In the genomic region with DNA sequence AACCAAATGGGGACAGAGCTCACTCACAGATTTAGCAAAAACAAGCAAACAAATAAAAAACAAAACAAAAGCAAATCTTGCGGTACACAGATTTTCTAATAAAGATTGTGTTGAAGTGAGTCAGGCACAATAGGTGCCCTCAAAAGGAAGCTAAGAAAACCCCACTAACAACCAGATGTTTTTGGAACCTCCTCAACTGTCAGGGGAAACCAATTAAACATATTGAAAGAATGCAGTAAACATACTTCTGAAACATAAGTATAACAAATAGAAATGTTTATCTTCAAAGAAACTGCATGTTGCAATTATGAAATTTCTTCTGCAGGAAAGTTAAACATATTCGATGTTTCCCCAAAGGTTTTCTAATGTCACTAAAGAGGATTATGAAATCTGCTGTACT, we compare ENCODE assay signal across 12 cellular contexts.
A peak's percentile ranks its signal among the peaks of the same experiment; 100 is the strongest.
DNase-seq lines count a peak whose midpoint lies in the region; ATAC-seq and TF ChIP-seq lines count a peak whose summit lies in the region.
"Had no signal": no experiment of that assay in that cellular context is flagged by ENCODE, and none has a peak within 500 bp of the region (broad histone marks: within the 10 kb centered on the region; RNA-seq: fewer than 3 reads in every experiment).

No MANE protein-coding gene starts in this region.

- no peak overlapping the region for H3K27ac ChIP-seq in CD8-positive, alpha-beta memory T cell (ENCODE audit: low read depth, low read length)
- H3K27ac ChIP-seq in epithelial cell of prostate (peak overlapping the region; percentile 89), psoas muscle (peak overlapping the region; percentile 57)
- H3K27ac ChIP-seq: body of pancreas, ovary had no signal

- no peaks in the 10 kb centered on the region for H3K27me3 ChIP-seq in CD8-positive, alpha-beta memory T cell (ENCODE audit: insufficient read depth, low read length, poor library complexity, severe bottlenecking)
- no peaks in the 10 kb centered on the region for H3K27me3 ChIP-seq in psoas muscle (ENCODE audit: insufficient read depth in 3 of 3, low read length in 2 of 3)
- H3K27me3 ChIP-seq: body of pancreas, ovary had no signal

- WGBS in psoas muscle, 3 donors = 65 to 84% (median 71%) methylated on average over 2 of the region's 2 CpGs

- no peaks in the 10 kb centered on the region for H3K27me3 Mint-ChIP-seq in CD8-positive, alpha-beta memory T cell

- CTCF ChIA-PET in CD8-positive, alpha-beta memory T cell (lab: Charles Lee) = interaction anchor here (1.0 to 1.3 kb wide), 2 partner anchors 27 to 116 kb away, joined by 3 read pairs; no protein-coding TSS in a partner anchor

- ATAC-seq in psoas muscle = no peak
- ATAC-seq: body of pancreas; stimulated activated naive CD8-positive, alpha-beta T cell treated with anti-CD3 and anti-CD28 coated beads, Interleukin-15, Interleukin-2, amounts not matched to agents 100 U/mL and 50 U/mL, for 24 hours had no signal

- peaks cover 0 to 40% (median 13%) of the 10 kb centered on the region in 3 donors for H3K36me3 Mint-ChIP-seq in CD8-positive, alpha-beta memory T cell

- no peaks in the 10 kb centered on the region for H3K9me3 Mint-ChIP-seq in CD8-positive, alpha-beta memory T cell

- POLR2A ChIA-PET in CD8-positive, alpha-beta memory T cell (lab: Charles Lee) = interaction anchor here (0.7 to 0.9 kb wide), 2 partner anchors 27 to 167 kb away, joined by 3 to 5 read pairs; no protein-coding TSS in a partner anchor

- intact Hi-C loops in psoas muscle (cut with DNase I) = no loop called here

- no peaks in the 10 kb centered on the region for H3K9me3 ChIP-seq in CD8-positive, alpha-beta memory T cell (ENCODE audit: low read length)
- H3K9me3 ChIP-seq in psoas muscle = no peaks in the 10 kb centered on the region
- H3K9me3 ChIP-seq: body of pancreas, ovary had no signal

- peak overlapping the region in 3 of 7 donors; percentile 5 to 20 (median 14) for H3K4me3 Mint-ChIP-seq in CD8-positive, alpha-beta memory T cell

- no peak for DNase-seq in CD8-positive, alpha-beta memory T cell
- DNase-seq in NCI-H226 = peak; percentile 20
- DNase-seq in epithelial cell of prostate (ENCODE audit: low read depth, low spot score) = peak; percentile 39
- no peak for DNase-seq in psoas muscle
- DNase-seq in amniotic stem cell (lab: John Stamatoyannopoulos, UW) = no peak
- DNase-seq in COLO829 (ENCODE audit: low spot score) = no peak
- no peak for DNase-seq in effector CD8-positive, alpha-beta T cell (lab: John Stamatoyannopoulos, UW)
- DNase-seq: body of pancreas; DND-41; NCI-H2227 treated with DMSO at 0.1 percent for 48 hours; ovary; stimulated activated naive CD8-positive, alpha-beta T cell treated with anti-CD3 and anti-CD28 coated beads, Interleukin-15, Interleukin-2, amounts not matched to agents 100 U/mL and 50 U/mL, for 24 hours had no signal

- H3K4me1 ChIP-seq in CD8-positive, alpha-beta memory T cell (ENCODE audit: insufficient read depth, low read length) = peaks cover 12% of the 10 kb centered on the region
- H3K4me1 ChIP-seq in psoas muscle = peaks cover 34% of the 10 kb centered on the region
- H3K4me1 ChIP-seq: body of pancreas had no signal

- no peak for TF ChIP-seq CTCF in psoas muscle (IDR thresholded peaks at IDR 0.05)

- peak overlapping the region; percentile 5 to 86 (median 56) for H3K27ac Mint-ChIP-seq in CD8-positive, alpha-beta memory T cell

- no peak overlapping the region for H3K4me3 ChIP-seq in CD8-positive, alpha-beta memory T cell (ENCODE audit: low read length)
- no peak overlapping the region for H3K4me3 ChIP-seq in psoas muscle
- H3K4me3 ChIP-seq: body of pancreas, ovary had no signal

- H3K4me1 Mint-ChIP-seq in CD8-positive, alpha-beta memory T cell = peaks cover 46 to 61% (median 59%) of the 10 kb centered on the region in 3 donors

- H3K36me3 ChIP-seq in CD8-positive, alpha-beta memory T cell (ENCODE audit: insufficient read depth, low read length) = no peaks in the 10 kb centered on the region
- peaks cover 0 to 14% of the 10 kb centered on the region in 2 donors for H3K36me3 ChIP-seq in psoas muscle (ENCODE audit: insufficient read depth in 1 of 2, low read depth in 1 of 2)
- H3K36me3 ChIP-seq: ovary had no signal

Comparison
In these comparisons a context has a peak if more than half of its experiments do, and no peak if none do; other contexts are left out.
1. DNase-seq: peak in NCI-H226 (single experiment) and epithelial cell of prostate (single experiment); none in CD8-positive, alpha-beta memory T cell (0 of 5), psoas muscle (0 of 2), amniotic stem cell (single experiment), COLO829 (single experiment) and effector CD8-positive, alpha-beta T cell (single experiment).